Comparison of ENCODE assay signal across 1 cellular context in genomic region chr1:156089704-156090103, GRCh38.
TF ChIP-seq lines count a peak whose summit lies in the region.

No MANE protein-coding gene starts in this region.

TF ChIP-seq in H1, 55 proteins besides CTCF, POLR2A, EP300 and RAD21:
- no peak for TF ChIP-seq ASH2L (IDR thresholded peaks at IDR 0.05; ENCODE audit: low read length)
- TF ChIP-seq SIRT6 (IDR thresholded peaks at IDR 0.05; ENCODE audit: low read length) = no peak
- no peak for TF ChIP-seq CBX8 (IDR thresholded peaks at IDR 0.05; ENCODE audit: borderline replicate concordance, low read depth, low read length)
- TF ChIP-seq HDAC6 (IDR thresholded peaks at IDR 0.05; ENCODE audit: low read depth, low read length) = no peak
- no peak for TF ChIP-seq POLR2AphosphoS5 (IDR thresholded peaks at IDR 0.05; ENCODE audit: low read depth, low read length)
- no peak for TF ChIP-seq FOSL1 (IDR thresholded peaks at IDR 0.05; ENCODE audit: insufficient read depth, low read depth, low read length)
- TF ChIP-seq E2F6 (IDR thresholded peaks at IDR 0.05) = no peak
- no peak for TF ChIP-seq CEBPB (IDR thresholded peaks at IDR 0.05; ENCODE audit: low read depth, low read length)
- no peak for TF ChIP-seq TBP (IDR thresholded peaks at IDR 0.05; ENCODE audit: low read depth, low read length)
- TF ChIP-seq SP2 (IDR thresholded peaks at IDR 0.05; ENCODE audit: low read length) = no peak
- TF ChIP-seq CTBP2 (IDR thresholded peaks at IDR 0.05; ENCODE audit: borderline replicate concordance, insufficient read depth, insufficient read length, low read length) = no peak
- TF ChIP-seq JUND (IDR thresholded peaks at IDR 0.05; ENCODE audit: low read length) = no peak
- no peak for TF ChIP-seq RBBP5 (IDR thresholded peaks at IDR 0.05; ENCODE audit: borderline replicate concordance, low read depth, low read length)
